21 cellular contexts compared by ENCODE assay signal in genomic region chr11:65580756-65581155, GRCh38. TPM values are rescaled to one million over a fixed set of nuclear protein-coding genes. Genes with fewer than 3 reads are reported as not detected.
"Had no signal": no experiment of that assay in that cellular context is flagged by ENCODE, and none has a peak within 500 bp of the region (broad histone marks: within the 10 kb centered on the region; RNA-seq: fewer than 3 reads in every experiment).

No MANE protein-coding gene starts in this region.

- H3K27me3 ChIP-seq: esophagus squamous epithelium, neutrophil, pancreas, right lobe of liver, transverse colon, uterus had no signal

- H3K9me3 ChIP-seq: esophagus squamous epithelium, mucosa of descending colon, neutrophil, pancreas, right lobe of liver, transverse colon, uterus had no signal

- H3K4me3 ChIP-seq: esophagus squamous epithelium, hepatocyte, mucosa of descending colon, pancreas, right lobe of liver, transverse colon, uterus had no signal

- H3K36me3 ChIP-seq: pancreas, right lobe of liver, uterus had no signal

- ATAC-seq: activated CD4-positive, CD25-positive, alpha-beta regulatory T cell treated with anti-CD3 and anti-CD28 coated beads, Interleukin-2, amount 50 U/mL, for 24 hours; mucosa of descending colon; naive thymus-derived CD4-positive, alpha-beta T cell; pancreas; right lobe of liver; SK-N-SH treated with all-trans-retinoic acid at 6 μM for 48 hours; T-cell had no signal

- H3K4me3 Mint-ChIP-seq: T-cell had no signal

- H3K27ac ChIP-seq: hepatocyte, neutrophil, pancreas, right lobe of liver, uterus had no signal

- H3K9me3 Mint-ChIP-seq: naive thymus-derived CD4-positive, alpha-beta T cell; T-cell had no signal

- H3K27ac Mint-ChIP-seq: T-cell had no signal

- DNase-seq: activated CD4-positive, alpha-beta T cell treated with anti-CD3 and anti-CD28 coated beads, Interleukin-2, amount 50 U/mL, for 1 hour; activated naive CD4-positive, alpha-beta T cell; aorta; cortex of kidney; effector CD4-positive, alpha-beta T cell; esophagus squamous epithelium; mesenchymal stem cell; naive thymus-derived CD4-positive, alpha-beta T cell; pancreas; right lobe of liver; stimulated activated CD4-positive, alpha-beta T cell treated with anti-CD3 and anti-CD28 coated beads, Interleukin-4, amount 100 ng/mL, for 4 hours; stimulated activated naive CD4-positive, alpha-beta T cell treated with Interleukin-2 at 50 U/mL for 16 hours; substantia nigra; T-cell; transverse colon; uterus had no signal

- H3K27me3 Mint-ChIP-seq: naive thymus-derived CD4-positive, alpha-beta T cell; T-cell had no signal

RNA-seq across cellular contexts. Expression of gene KCNK7, which starts 14.8 kb away (rescaled TPM):
- total RNA-seq: hepatocyte had no signal
